Comparison of ENCODE assay signal across 13 cellular contexts in genomic region chr1:30930631-30931173, GRCh38. TPM values are rescaled to one million over a fixed set of nuclear protein-coding genes. Genes with fewer than 3 reads are reported as not detected.
DNase-seq lines count a peak whose midpoint lies in the region; ATAC-seq, FAIRE-seq and TF ChIP-seq lines count a peak whose summit lies in the region.
"Had no signal": no experiment of that assay in that cellular context is flagged by ENCODE, and none has a peak within 500 bp of the region (broad histone marks: within the 10 kb centered on the region; RNA-seq: fewer than 3 reads in every experiment).

No MANE protein-coding gene starts in this region.

- H3K27ac Mint-ChIP-seq in Calu3 (ENCODE audit: unreplicated experiment): peak overlapping the region; percentile 35
- no peak overlapping the region for H3K27ac Mint-ChIP-seq in neural progenitor cell

- peaks cover 4% of the 10 kb centered on the region for H3K36me3 ChIP-seq in neural progenitor cell

- H3K36me3 Mint-ChIP-seq in Calu3 (ENCODE audit: insufficient read depth, unreplicated experiment): peaks cover 57% of the 10 kb centered on the region
- peaks cover 20% of the 10 kb centered on the region for H3K36me3 Mint-ChIP-seq in neural progenitor cell

- CTCF ChIA-PET in Calu3 (lab: Charles Lee): no interaction called here

- FAIRE-seq in GM12892 (lab: Jason Lieb, UNC): no peak

- H3K9ac ChIP-seq in neural progenitor cell: no peak overlapping the region

- H3K9me3 ChIP-seq in neural progenitor cell (ENCODE audit: low read depth): no peaks in the 10 kb centered on the region
- H3K9me3 ChIP-seq: BLaER1 treated with 17β-estradiol and CSF1 and Interleukin-3, amounts not matched to agents 10 nM and 100 nM; vagina had no signal

- TF ChIP-seq POLR2A in GM12892 (IDR thresholded peaks at IDR 0.05; ENCODE audit: low read depth, low read length): 0 out of 2 replicates have a peak, but pooled peaks have one; percentile 22

- peaks cover 60% of the 10 kb centered on the region for H3F3A ChIP-seq in neural progenitor cell (ENCODE audit: low read depth)

- H3K4me1 ChIP-seq in neural progenitor cell: no peaks in the 10 kb centered on the region

- no peaks in the 10 kb centered on the region for H3K27me3 ChIP-seq in neural progenitor cell
- H3K27me3 ChIP-seq: BLaER1 treated with 17β-estradiol and CSF1 and Interleukin-3, amounts not matched to agents 10 nM and 100 nM; brain microvascular endothelial cell; vagina had no signal

- BruUV-seq in Calu3 (replicated peaks; lab: Mats Ljungman, UMichigan): no TSS peak

- H2AFZ ChIP-seq in neural progenitor cell (replicated peaks): no peak overlapping the region

- ATAC-seq in HG03135 (IDR thresholded peaks at IDR 0.05; ENCODE audit: unreplicated experiment): no peak

- no peaks in the 10 kb centered on the region for H3K79me2 ChIP-seq in neural progenitor cell (ENCODE audit: low read depth)

- no peaks in the 10 kb centered on the region for H3K9me3 Mint-ChIP-seq in Calu3 (ENCODE audit: low read depth, unreplicated experiment)
- H3K9me3 Mint-ChIP-seq in neural progenitor cell: no peaks in the 10 kb centered on the region
- H3K9me3 Mint-ChIP-seq: activated CD4-positive, alpha-beta T cell treated with anti-CD3 and anti-CD28 coated beads, Interleukin-2, amount 10 ng/mL, durations not matched to agents 7 days and 5 days had no signal

- TF ChIP-seq CTCF in Calu3 (IDR thresholded peaks at IDR 0.05; ENCODE audit: unreplicated experiment) (no peak), neural progenitor cell (IDR thresholded peaks at IDR 0.05) (no peak)

- intact Hi-C loops in Calu3 (cut with micrococcal nuclease; ENCODE audit: unreplicated experiment): no loop called here

- H3K27me3 Mint-ChIP-seq in Calu3 (ENCODE audit: unreplicated experiment) (no peaks in the 10 kb centered on the region), neural progenitor cell (ENCODE audit: insufficient read depth, low read depth) (peaks cover 8% of the 10 kb centered on the region)
- H3K27me3 Mint-ChIP-seq: activated CD4-positive, alpha-beta T cell treated with anti-CD3 and anti-CD28 coated beads, Interleukin-2, amount 10 ng/mL, durations not matched to agents 7 days and 5 days had no signal

- peaks cover 9% of the 10 kb centered on the region for H3K4me1 Mint-ChIP-seq in Calu3 (ENCODE audit: low read depth, unreplicated experiment)
- peaks cover 30% of the 10 kb centered on the region for H3K4me1 Mint-ChIP-seq in neural progenitor cell

- H4K20me1 ChIP-seq in neural progenitor cell (ENCODE audit: low read depth): peaks cover 62% of the 10 kb centered on the region

- H3K4me3 Mint-ChIP-seq in Calu3 (ENCODE audit: low read depth, unreplicated experiment): no peak overlapping the region
- no peak overlapping the region for H3K4me3 Mint-ChIP-seq in neural progenitor cell
- H3K4me3 Mint-ChIP-seq: activated CD4-positive, alpha-beta T cell treated with anti-CD3 and anti-CD28 coated beads, Interleukin-2, amount 10 ng/mL, durations not matched to agents 7 days and 5 days had no signal

- DNase-seq in Calu3 (no peak), GM12892 (ENCODE audit: insufficient read length) (no peak), neural progenitor cell (ENCODE audit: low spot score) (no peak), DMS153 (lab: John Stamatoyannopoulos, UW) (no peak), NCI-H1092 (lab: John Stamatoyannopoulos, UW) (no peak)
- DNase-seq: activated CD4-positive, alpha-beta T cell treated with anti-CD3 and anti-CD28 coated beads, Interleukin-2, amount 10 ng/mL, durations not matched to agents 7 days and 5 days; brain microvascular endothelial cell; GOT3; stimulated activated naive CD4-positive, alpha-beta T cell had no signal

- H3K27ac ChIP-seq in cingulate gyrus (ENCODE audit: low read depth, low read length) (peak overlapping the region; percentile 47), neural progenitor cell (peak overlapping the region; percentile 63)
- H3K27ac ChIP-seq: brain microvascular endothelial cell, vagina had no signal

- H3K4me3 ChIP-seq in neural progenitor cell: no peak overlapping the region
- H3K4me3 ChIP-seq: BLaER1 treated with 17β-estradiol and CSF1 and Interleukin-3, amounts not matched to agents 10 nM and 100 nM; vagina had no signal

- H3K4me2 ChIP-seq in neural progenitor cell: no peak overlapping the region

RNA-seq across cellular contexts. Expression of gene SDC3, which starts 22.1 kb away (rescaled TPM):
- total RNA-seq in Calu3 (2022): 15.0 and 20.5 TPM in 2 replicates
- 0.28 TPM for polyA plus RNA-seq in GM12892 (2012; ENCODE audit: missing spikeins)
- 23.0 and 45.1 TPM in 2 replicates for total RNA-seq in neural progenitor cell (ENCODE audit: low replicate concordance)
